Comparison of ENCODE assay signal across 11 cellular contexts in genomic region chr3:161081675-161082462, GRCh38. TPM values are rescaled to one million over a fixed set of nuclear protein-coding genes. Genes with fewer than 3 reads are reported as not detected.
A peak's percentile ranks its signal among the peaks of the same experiment; 100 is the strongest.
DNase-seq lines count a peak whose midpoint lies in the region; ATAC-seq and TF ChIP-seq lines count a peak whose summit lies in the region.
"Had no signal": no experiment of that assay in that cellular context is flagged by ENCODE, and none has a peak within 500 bp of the region (broad histone marks: within the 10 kb centered on the region; RNA-seq: fewer than 3 reads in every experiment).

No MANE protein-coding gene starts in this region.

- TF ChIP-seq POLR2A in uterus (IDR thresholded peaks at IDR 0.05): no peak
- no peak for TF ChIP-seq POLR2A in transverse colon (IDR thresholded peaks at IDR 0.05)

- H3K9me3 ChIP-seq in uterus (no peaks in the 10 kb centered on the region), T-helper 17 cell (ENCODE audit: control insufficient read depth, low read length, poor library complexity, severe bottlenecking) (no peaks in the 10 kb centered on the region), transverse colon (no peaks in the 10 kb centered on the region)

- intact Hi-C loops in left cardiac atrium (cut with DNase I): no loop called here
- intact Hi-C loops in uterus (cut with DNase I; ENCODE audit: low total_unique reads): no loop called here
- intact Hi-C loops in transverse colon (cut with DNase I; ENCODE audit: low total_unique reads): no loop called here

- DNase-seq in left cardiac atrium (peak; percentile 32), uterus (no peak), T-helper 17 cell (no peak), transverse colon (no peak), mesenteric fat pad (ENCODE audit: low spot score) (no peak)
- DNase-seq: activated CD4-positive, alpha-beta memory T cell treated with anti-CD3 and anti-CD28 coated beads, Interleukin-2, amount 10 ng/mL, durations not matched to agents 7 days and 5 days; stimulated activated naive CD4-positive, alpha-beta T cell treated with Interleukin-2 at 50 U/mL for 16 hours had no signal

- no peak overlapping the region for H3K4me3 ChIP-seq in uterus
- no peak overlapping the region for H3K4me3 ChIP-seq in transverse colon

- ATAC-seq in GM18511 (IDR thresholded peaks at IDR 0.05; ENCODE audit: unreplicated experiment) (peak; percentile 89), GM21529 (IDR thresholded peaks at IDR 0.05; ENCODE audit: unreplicated experiment) (peak; percentile 95), HG03521 (IDR thresholded peaks at IDR 0.05; ENCODE audit: unreplicated experiment) (peak; percentile 50), left cardiac atrium (peak; percentile 53 to 65), T-helper 17 cell (no peak)

- in situ Hi-C loops in transverse colon (cut with MboI; ENCODE audit: low pct_ligation_motif_present in 1 of 4, low pct_unique_long_range_greater_than_20kb in 1 of 4, low sequenced_read_pairs in 3 of 4): no loop called here

- H3K27me3 Mint-ChIP-seq in T-helper 17 cell: no peaks in the 10 kb centered on the region

- WGBS in transverse colon (ENCODE audit: low coverage in 1 of 2), 2 donors: 43 to 48% methylated on average over 6 of the region's 6 CpGs

- H3K27ac Mint-ChIP-seq in T-helper 17 cell: no peak overlapping the region
- H3K27ac Mint-ChIP-seq: activated CD4-positive, alpha-beta memory T cell treated with anti-CD3 and anti-CD28 coated beads, Interleukin-2, amount 10 ng/mL, durations not matched to agents 7 days and 5 days had no signal

- no peaks in the 10 kb centered on the region for H3K36me3 Mint-ChIP-seq in T-helper 17 cell (ENCODE audit: low read depth)

- TF ChIP-seq CTCF in uterus (IDR thresholded peaks at IDR 0.05) (no peak), transverse colon (IDR thresholded peaks at IDR 0.05) (no peak)

- H3K27me3 ChIP-seq in uterus: no peaks in the 10 kb centered on the region
- no peaks in the 10 kb centered on the region for H3K27me3 ChIP-seq in transverse colon

- peaks cover 6% of the 10 kb centered on the region for H3K4me1 Mint-ChIP-seq in T-helper 17 cell
- H3K4me1 Mint-ChIP-seq: neural crest cell had no signal

- TF ChIP-seq EP300 in transverse colon (IDR thresholded peaks at IDR 0.05; ENCODE audit: low read depth): no peak

- no peaks in the 10 kb centered on the region for H3K36me3 ChIP-seq in uterus
- H3K36me3 ChIP-seq in transverse colon: no peaks in the 10 kb centered on the region

- no peak overlapping the region for H3K4me3 Mint-ChIP-seq in T-helper 17 cell
- H3K4me3 Mint-ChIP-seq: activated CD4-positive, alpha-beta memory T cell treated with anti-CD3 and anti-CD28 coated beads, Interleukin-2, amount 10 ng/mL, durations not matched to agents 7 days and 5 days; neural crest cell had no signal

- no peak overlapping the region for H3K27ac ChIP-seq in uterus
- H3K27ac ChIP-seq in transverse colon: no peak overlapping the region

- no peaks in the 10 kb centered on the region for H3K4me1 ChIP-seq in uterus
- no peaks in the 10 kb centered on the region for H3K4me1 ChIP-seq in transverse colon

RNA-seq across cellular contexts. Expression of gene B3GALNT1, which starts 23.3 kb away (rescaled TPM):
- 10 to 100 TPM; 47.6 to 57.9 TPM for total RNA-seq in left cardiac atrium
- total RNA-seq in uterus: 10 to 100 TPM in 3 of 4 donors, under 1 TPM in 1; 0.77 to 85.1 (median 14.8) TPM
- 1 to 10 TPM in 1 of 2 donors, not detected in 1; 1.4 TPM for total RNA-seq in T-helper 17 cell
- total RNA-seq in transverse colon: 10 to 100 TPM in 1 of 4 donors, 1 to 10 TPM in 3; 1.3 to 15.3 (median 3.8) TPM
- total RNA-seq in mesenteric fat pad: 5.9 TPM
